Comparison of ENCODE assay signal across 8 cellular contexts in genomic region chr11:60750911-60751310, GRCh38. TPM values are rescaled to one million over a fixed set of nuclear protein-coding genes. Genes with fewer than 3 reads are reported as not detected.
"Had no signal": no experiment of that assay in that cellular context is flagged by ENCODE, and none has a peak within 500 bp of the region (broad histone marks: within the 10 kb centered on the region; RNA-seq: fewer than 3 reads in every experiment).

No MANE protein-coding gene starts in this region.

- DNase-seq: H9, HCEC 1CT, IMR-90, KG1 had no signal

- H3K4me3 ChIP-seq: GM23338, K562 had no signal

- ATAC-seq: GM23338, K562 had no signal

RNA-seq across cellular contexts. Expression of gene MS4A15, which starts 5.8 kb away (rescaled TPM):
- total RNA-seq: GM23338, HT-29, IMR-90, K562 had no signal

RNA-seq across cellular contexts. Expression of gene MS4A18, which starts 26.4 kb away (rescaled TPM):
- total RNA-seq: GM23338, H1, H9, HT-29, IMR-90, K562 had no signal

RNA-seq across cellular contexts. Expression of gene MS4A10, which starts 34.2 kb away (rescaled TPM):
- total RNA-seq: GM23338, H1, H9, HT-29, IMR-90, K562 had no signal

RNA-seq across cellular contexts. Expression of gene MS4A8, which starts 51.5 kb away (rescaled TPM):
- total RNA-seq: GM23338, H1, H9, HT-29, IMR-90, K562 had no signal
